13 cellular contexts compared by ENCODE assay signal in genomic region chr18:49784427-49785185, GRCh38. TPM values are rescaled to one million over a fixed set of nuclear protein-coding genes. Genes with fewer than 3 reads are reported as not detected.
DNase-seq lines count a peak whose midpoint lies in the region; ATAC-seq and TF ChIP-seq lines count a peak whose summit lies in the region.
"Had no signal": no experiment of that assay in that cellular context is flagged by ENCODE, and none has a peak within 500 bp of the region (broad histone marks: within the 10 kb centered on the region; RNA-seq: fewer than 3 reads in every experiment).

No MANE protein-coding gene starts in this region.

- H3K9ac ChIP-seq in mesendoderm (ENCODE audit: low read length), result no peak overlapping the region

- no peak overlapping the region for H3K27ac ChIP-seq in mesendoderm (ENCODE audit: low read depth, low read length)

- no peak overlapping the region for H2BK120ac ChIP-seq in mesendoderm (ENCODE audit: low read depth, low read length)

- H3K9me3 Mint-ChIP-seq in natural killer cell, result no peaks in the 10 kb centered on the region
- H3K9me3 Mint-ChIP-seq: activated T-cell treated with anti-CD3 and anti-CD28 coated beads, Interleukin-2, amount 50 U/mL, for 24 hours; T-helper 1 cell treated with Interleukin-12 subunit alpha and Interleukin-12 subunit beta and Interleukin-4 antibody, amounts not matched to agents 30 μg/mL and 1 μg/mL, for 36 hours had no signal

- no peaks in the 10 kb centered on the region for H3K4me1 ChIP-seq in mesendoderm (ENCODE audit: control insufficient read depth, low read depth, low read length)

- H3K79me1 ChIP-seq in mesendoderm (ENCODE audit: low read length), result no peaks in the 10 kb centered on the region

- no peak overlapping the region for H3K18ac ChIP-seq in mesendoderm (ENCODE audit: low read length)

- H3K36me3 ChIP-seq in mesendoderm (ENCODE audit: control insufficient read depth, insufficient read depth, low read length), result peaks cover 4% of the 10 kb centered on the region

- DNase-seq in DMS53 (lab: John Stamatoyannopoulos, UW) (peak; percentile 27), DMS53 treated with DMSO at 0.1 percent for 48 hours (lab: John Stamatoyannopoulos, UW; ENCODE audit: unreplicated experiment) (no peak), LHCN-M2 (ENCODE audit: low read depth) (peak; percentile 40), cerebellum (ENCODE audit: low spot score) (peak; percentile 7), natural killer cell (no peak), mesendoderm (no peak), NCI-H446 (lab: John Stamatoyannopoulos, UW) (no peak)
- DNase-seq in activated CD8-positive, alpha-beta memory T cell treated with anti-CD3 and anti-CD28 coated beads, Interleukin-2, amount 50 U/mL, for 4 hours, result no peak
- DNase-seq: activated T-cell treated with anti-CD3 and anti-CD28 coated beads, Interleukin-2, amount 50 U/mL, for 24 hours; NCI-H526; stimulated activated CD4-positive, alpha-beta T cell treated with anti-CD3 and anti-CD28 coated beads, Interleukin-4, amount 100 ng/mL, for 4 hours had no signal

- H3K36me3 Mint-ChIP-seq in natural killer cell, result peaks cover 34% of the 10 kb centered on the region

- H3K56ac ChIP-seq in mesendoderm (ENCODE audit: low read length), result no peak overlapping the region

- no peak overlapping the region for H4K8ac ChIP-seq in mesendoderm (ENCODE audit: low read depth, low read length)

- H3K4me2 ChIP-seq in mesendoderm (ENCODE audit: low read length), result no peak overlapping the region

- WGBS in mesendoderm (ENCODE audit: extremely low coverage, insufficient coverage, low lambda C conversion rate), result no CpG with 5 or more reads among the region's 1 CpG

- no peak overlapping the region for H3K4me3 ChIP-seq in mesendoderm (ENCODE audit: low read length)

- no peak for TF ChIP-seq CTCF in natural killer cell (IDR thresholded peaks at IDR 0.05)

- H2BK15ac ChIP-seq in mesendoderm (replicated peaks; ENCODE audit: low read depth), result no peak overlapping the region

- peak; percentile 61 to 76 (median 74) for ATAC-seq in natural killer cell

- H3K27ac Mint-ChIP-seq in natural killer cell, result peak overlapping the region; percentile 61 to 85
- H3K27ac Mint-ChIP-seq: activated T-cell treated with anti-CD3 and anti-CD28 coated beads, Interleukin-2, amount 50 U/mL, for 24 hours; dendritic cell treated with granulocyte-macrophage colony-stimulating factor and Interleukin-4, amounts not matched to agents 40 ng/mL and 50 ng/mL, for 4 days; T-helper 1 cell treated with Interleukin-12 subunit alpha and Interleukin-12 subunit beta and Interleukin-4 antibody, amounts not matched to agents 30 μg/mL and 1 μg/mL, for 36 hours had no signal

- H3K79me2 ChIP-seq in mesendoderm (ENCODE audit: control insufficient read depth, insufficient read depth, low read length), result no peaks in the 10 kb centered on the region

- H3K27me3 Mint-ChIP-seq in natural killer cell (ENCODE audit: low read depth in 2 of 2), result no peaks in the 10 kb centered on the region
- H3K27me3 Mint-ChIP-seq: activated T-cell treated with anti-CD3 and anti-CD28 coated beads, Interleukin-2, amount 50 U/mL, for 24 hours; dendritic cell treated with granulocyte-macrophage colony-stimulating factor and Interleukin-4, amounts not matched to agents 40 ng/mL and 50 ng/mL, for 4 days had no signal

- intact Hi-C loops in natural killer cell (cut with micrococcal nuclease), result loop anchor here (2.0 kb wide), 1 partner anchor 28 kb away; the partner anchor contains the start of gene ACAA2

- H2BK5ac ChIP-seq in mesendoderm (ENCODE audit: low read length), result no peak overlapping the region

- H4K5ac ChIP-seq in mesendoderm (ENCODE audit: low read length), result no peak overlapping the region

- peak overlapping the region; percentile 86 for H3K4me3 Mint-ChIP-seq in natural killer cell
- H3K4me3 Mint-ChIP-seq: activated T-cell treated with anti-CD3 and anti-CD28 coated beads, Interleukin-2, amount 50 U/mL, for 24 hours; dendritic cell treated with granulocyte-macrophage colony-stimulating factor and Interleukin-4, amounts not matched to agents 40 ng/mL and 50 ng/mL, for 4 days; T-helper 1 cell treated with Interleukin-12 subunit alpha and Interleukin-12 subunit beta and Interleukin-4 antibody, amounts not matched to agents 30 μg/mL and 1 μg/mL, for 36 hours had no signal

- no peaks in the 10 kb centered on the region for H3K27me3 ChIP-seq in mesendoderm (ENCODE audit: insufficient read depth, low read length, poor library complexity)

- no peak overlapping the region for H2AK5ac ChIP-seq in mesendoderm (ENCODE audit: low read length)

- H3K4me1 Mint-ChIP-seq in natural killer cell, result peaks cover 65 to 76% of the 10 kb centered on the region in 2 donors

- H3K23ac ChIP-seq in mesendoderm (ENCODE audit: low read length), result no peak overlapping the region

- no peak overlapping the region for H3K4ac ChIP-seq in mesendoderm (ENCODE audit: low read depth, low read length)

RNA-seq across cellular contexts. Expression of gene ACAA2, which starts 28.7 kb away (rescaled TPM):
- total RNA-seq in LHCN-M2 (2014; rRNA removed) (80.1 and 84.1 TPM in 2 replicates), cerebellum (24.6 TPM), natural killer cell (10 to 100 TPM; 47.0 to 71.7 (median 59.2) TPM)
- 87.2 TPM for polyA plus RNA-seq in LHCN-M2 (2012)
- 82.8 TPM for polyA plus RNA-seq in mesendoderm (2013, experiment 1 of 2)
- 80.7 TPM for polyA plus RNA-seq in mesendoderm (2013, experiment 2 of 2)

Comparison
In these comparisons a context has a peak if more than half of its experiments do, and no peak if none do; other contexts are left out.
1. DNase-seq: peak in DMS53 (single experiment), LHCN-M2 (single experiment) and cerebellum (single experiment); none in DMS53 treated with DMSO at 0.1 percent for 48 hours (single experiment), natural killer cell (single experiment), activated CD8-positive, alpha-beta memory T cell treated with anti-CD3 and anti-CD28 coated beads, Interleukin-2, amount 50 U/mL, for 4 hours (single experiment), mesendoderm (single experiment) and NCI-H446 (0 of 2).